ENCODE assay signal across 1 cellular context in genomic region chr1:34759472-34760357, GRCh38.
TF ChIP-seq lines count a peak whose summit lies in the region.

GJB4 (plus strand) TSS chr1:34759740; CDS start chr1:34761255, 1,515 bp downstream.

TF ChIP-seq in K562, 482 proteins besides CTCF, POLR2A, EP300 and RAD21 (continued from another document):
- TF ChIP-seq, protein P1, sequence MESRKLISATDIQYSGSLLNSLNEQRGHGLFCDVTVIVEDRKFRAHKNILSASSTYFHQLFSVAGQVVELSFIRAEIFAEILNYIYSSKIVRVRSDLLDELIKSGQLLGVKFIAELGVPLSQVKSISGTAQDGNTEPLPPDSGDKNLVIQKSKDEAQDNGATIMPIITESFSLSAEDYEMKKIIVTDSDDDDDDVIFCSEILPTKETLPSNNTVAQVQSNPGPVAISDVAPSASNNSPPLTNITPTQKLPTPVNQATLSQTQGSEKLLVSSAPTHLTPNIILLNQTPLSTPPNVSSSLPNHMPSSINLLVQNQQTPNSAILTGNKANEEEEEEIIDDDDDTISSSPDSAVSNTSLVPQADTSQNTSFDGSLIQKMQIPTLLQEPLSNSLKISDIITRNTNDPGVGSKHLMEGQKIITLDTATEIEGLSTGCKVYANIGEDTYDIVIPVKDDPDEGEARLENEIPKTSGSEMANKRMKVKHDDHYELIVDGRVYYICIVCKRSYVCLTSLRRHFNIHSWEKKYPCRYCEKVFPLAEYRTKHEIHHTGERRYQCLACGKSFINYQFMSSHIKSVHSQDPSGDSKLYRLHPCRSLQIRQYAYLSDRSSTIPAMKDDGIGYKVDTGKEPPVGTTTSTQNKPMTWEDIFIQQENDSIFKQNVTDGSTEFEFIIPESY (CRISPR knock-in tag; IDR thresholded peaks at IDR 0.05) = no peak
- TF ChIP-seq NEUROD1 (IDR thresholded peaks at IDR 0.05; ENCODE audit: borderline replicate concordance, low read depth, low read length, partially characterized antibody) (no peak), LCOR (CRISPR knock-in tag; IDR thresholded peaks at IDR 0.05) (no peak), HMG20B (CRISPR knock-in tag; IDR thresholded peaks at IDR 0.05) (no peak), ZNF212 (CRISPR knock-in tag; IDR thresholded peaks at IDR 0.05) (no peak), GTF2F1 (IDR thresholded peaks at IDR 0.05; ENCODE audit: low read depth, low read length) (no peak), SNRNP70 (optimal IDR thresholded peaks at IDR 0.05; ENCODE audit: low read depth, low read length) (no peak), NFXL1 (CRISPR knock-in tag; IDR thresholded peaks at IDR 0.05) (no peak), NCOR1 (IDR thresholded peaks at IDR 0.05) (no peak), ZNF431 (CRISPR knock-in tag; IDR thresholded peaks at IDR 0.05) (no peak), ZNF165 (CRISPR knock-in tag; IDR thresholded peaks at IDR 0.05; ENCODE audit: borderline replicate concordance) (no peak), ELK3 (CRISPR knock-in tag; IDR thresholded peaks at IDR 0.05) (no peak), CBFB (CRISPR knock-in tag; IDR thresholded peaks at IDR 0.05) (no peak)
- TF ChIP-seq, protein P2, sequence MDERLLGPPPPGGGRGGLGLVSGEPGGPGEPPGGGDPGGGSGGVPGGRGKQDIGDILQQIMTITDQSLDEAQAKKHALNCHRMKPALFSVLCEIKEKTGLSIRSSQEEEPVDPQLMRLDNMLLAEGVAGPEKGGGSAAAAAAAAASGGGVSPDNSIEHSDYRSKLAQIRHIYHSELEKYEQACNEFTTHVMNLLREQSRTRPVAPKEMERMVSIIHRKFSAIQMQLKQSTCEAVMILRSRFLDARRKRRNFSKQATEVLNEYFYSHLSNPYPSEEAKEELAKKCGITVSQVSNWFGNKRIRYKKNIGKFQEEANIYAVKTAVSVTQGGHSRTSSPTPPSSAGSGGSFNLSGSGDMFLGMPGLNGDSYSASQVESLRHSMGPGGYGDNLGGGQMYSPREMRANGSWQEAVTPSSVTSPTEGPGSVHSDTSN (CRISPR knock-in tag; IDR thresholded peaks at IDR 0.05; ENCODE audit: low read depth) = no peak
- TF ChIP-seq, protein P2 (tag; conservative IDR thresholded peaks at IDR 0.05; ENCODE audit: low read depth) = no peak
- TF ChIP-seq, protein P3, sequence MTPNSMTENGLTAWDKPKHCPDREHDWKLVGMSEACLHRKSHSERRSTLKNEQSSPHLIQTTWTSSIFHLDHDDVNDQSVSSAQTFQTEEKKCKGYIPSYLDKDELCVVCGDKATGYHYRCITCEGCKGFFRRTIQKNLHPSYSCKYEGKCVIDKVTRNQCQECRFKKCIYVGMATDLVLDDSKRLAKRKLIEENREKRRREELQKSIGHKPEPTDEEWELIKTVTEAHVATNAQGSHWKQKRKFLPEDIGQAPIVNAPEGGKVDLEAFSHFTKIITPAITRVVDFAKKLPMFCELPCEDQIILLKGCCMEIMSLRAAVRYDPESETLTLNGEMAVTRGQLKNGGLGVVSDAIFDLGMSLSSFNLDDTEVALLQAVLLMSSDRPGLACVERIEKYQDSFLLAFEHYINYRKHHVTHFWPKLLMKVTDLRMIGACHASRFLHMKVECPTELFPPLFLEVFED (CRISPR knock-in tag; conservative IDR thresholded peaks at IDR 0.05) = no peak
- TF ChIP-seq, protein P4, sequence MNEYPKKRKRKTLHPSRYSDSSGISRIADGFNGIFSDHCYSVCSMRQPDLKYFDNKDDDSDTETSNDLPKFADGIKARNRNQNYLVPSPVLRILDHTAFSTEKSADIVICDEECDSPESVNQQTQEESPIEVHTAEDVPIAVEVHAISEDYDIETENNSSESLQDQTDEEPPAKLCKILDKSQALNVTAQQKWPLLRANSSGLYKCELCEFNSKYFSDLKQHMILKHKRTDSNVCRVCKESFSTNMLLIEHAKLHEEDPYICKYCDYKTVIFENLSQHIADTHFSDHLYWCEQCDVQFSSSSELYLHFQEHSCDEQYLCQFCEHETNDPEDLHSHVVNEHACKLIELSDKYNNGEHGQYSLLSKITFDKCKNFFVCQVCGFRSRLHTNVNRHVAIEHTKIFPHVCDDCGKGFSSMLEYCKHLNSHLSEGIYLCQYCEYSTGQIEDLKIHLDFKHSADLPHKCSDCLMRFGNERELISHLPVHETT (CRISPR knock-in tag; conservative IDR thresholded peaks at IDR 0.05 in 1 of 2, IDR thresholded peaks at IDR 0.05 in 1 of 2) = no peak
- TF ChIP-seq, protein P5, sequence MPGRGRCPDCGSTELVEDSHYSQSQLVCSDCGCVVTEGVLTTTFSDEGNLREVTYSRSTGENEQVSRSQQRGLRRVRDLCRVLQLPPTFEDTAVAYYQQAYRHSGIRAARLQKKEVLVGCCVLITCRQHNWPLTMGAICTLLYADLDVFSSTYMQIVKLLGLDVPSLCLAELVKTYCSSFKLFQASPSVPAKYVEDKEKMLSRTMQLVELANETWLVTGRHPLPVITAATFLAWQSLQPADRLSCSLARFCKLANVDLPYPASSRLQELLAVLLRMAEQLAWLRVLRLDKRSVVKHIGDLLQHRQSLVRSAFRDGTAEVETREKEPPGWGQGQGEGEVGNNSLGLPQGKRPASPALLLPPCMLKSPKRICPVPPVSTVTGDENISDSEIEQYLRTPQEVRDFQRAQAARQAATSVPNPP (IDR thresholded peaks at IDR 0.05; ENCODE audit: borderline replicate concordance, insufficient read depth, insufficient read length) = no peak
